Comparison of ENCODE assay signal across 18 cellular contexts in the genomic region with DNA sequence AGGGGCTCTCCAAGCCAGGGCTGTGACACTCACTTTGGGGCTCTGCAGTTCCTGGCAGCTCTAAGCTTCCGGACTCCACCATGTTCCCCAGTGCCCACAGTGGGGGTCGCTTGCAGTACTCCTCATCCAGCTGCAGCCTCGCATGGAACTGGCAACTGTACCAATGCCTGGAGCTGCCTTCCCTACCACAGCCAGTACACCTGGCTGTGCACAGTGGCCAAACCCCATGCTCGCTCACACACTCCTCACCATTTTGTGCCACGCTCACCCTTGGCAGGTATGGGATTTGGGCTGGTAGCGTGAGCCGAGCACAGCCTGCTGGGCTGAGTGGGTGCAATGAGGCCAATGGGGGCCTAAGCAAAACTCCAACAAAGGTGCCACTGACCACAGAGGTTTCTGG.
A peak's percentile ranks its signal among the peaks of the same experiment; 100 is the strongest.
DNase-seq lines count a peak whose midpoint lies in the region; ATAC-seq, FAIRE-seq and TF ChIP-seq lines count a peak whose summit lies in the region.
"Had no signal": no experiment of that assay in that cellular context is flagged by ENCODE, and none has a peak within 500 bp of the region (broad histone marks: within the 10 kb centered on the region; RNA-seq: fewer than 3 reads in every experiment).

No MANE protein-coding gene starts in this region.

- H3F3A ChIP-seq in neural progenitor cell (ENCODE audit: low read depth) (no peaks in the 10 kb centered on the region), smooth muscle cell (ENCODE audit: low read depth) (no peaks in the 10 kb centered on the region)

- TF ChIP-seq RAD21 in H1 (IDR thresholded peaks at IDR 0.05 in 1 of 2, conservative IDR thresholded peaks at IDR 0.05 in 1 of 2; ENCODE audit: low read depth in 2 of 2, low read length in 2 of 2): no peak

- CTCF ChIA-PET in H1 (lab: Charles Lee; ENCODE audit: partially characterized antibody): no interaction called here

- H4K20me1 ChIP-seq in H1 (replicated peaks in 1 of 2; ENCODE audit: control insufficient read depth in 1 of 2, insufficient read depth in 2 of 2, low read length in 2 of 2) (no peaks in the 10 kb centered on the region), neural progenitor cell (ENCODE audit: low read depth) (no peaks in the 10 kb centered on the region), smooth muscle cell (ENCODE audit: low read depth) (no peaks in the 10 kb centered on the region)
- H4K20me1 ChIP-seq: BLaER1 had no signal

- H3K18ac ChIP-seq in H1 (ENCODE audit: extremely low read depth, low read length) (no peak overlapping the region), trophoblast cell (ENCODE audit: low read length) (no peak overlapping the region)

- no peaks in the 10 kb centered on the region for H3K36me3 ChIP-seq in H1 (ENCODE audit: control insufficient read depth in 2 of 4, insufficient read depth in 4 of 4, low read length in 3 of 4)
- H3K36me3 ChIP-seq in trophoblast cell (ENCODE audit: control insufficient read depth in 1 of 2, insufficient read depth in 2 of 2, low read length in 2 of 2): no peaks in the 10 kb centered on the region
- H3K36me3 ChIP-seq in upper lobe of right lung: no peaks in the 10 kb centered on the region
- H3K36me3 ChIP-seq in neural progenitor cell: no peaks in the 10 kb centered on the region
- H3K36me3 ChIP-seq in smooth muscle cell (ENCODE audit: low read depth): no peaks in the 10 kb centered on the region
- H3K36me3 ChIP-seq: BLaER1 had no signal

- DNase-seq in cardiac septum (ENCODE audit: low spot score): peak; percentile 64
- no peak for DNase-seq in left cardiac atrium
- no peak for DNase-seq in H1 (ENCODE audit: low read depth in 1 of 2, low spot score in 2 of 2)
- DNase-seq in trophoblast cell: no peak
- no peak for DNase-seq in upper lobe of right lung
- no peak for DNase-seq in activated CD4-positive, alpha-beta T cell treated with anti-CD3 and anti-CD28 coated beads, Interleukin-2, amount 50 U/mL, for 48 hours
- DNase-seq in neural progenitor cell (ENCODE audit: low spot score): no peak
- DNase-seq in smooth muscle cell (lab: John Stamatoyannopoulos, UW; ENCODE audit: unreplicated experiment): no peak
- DNase-seq: Calu3; CD8-positive, alpha-beta T cell; DMS79 treated with DMSO at 0.1 percent for 48 hours; GF-D8; GM23248; HCEC 1CT had no signal

- intact Hi-C loops in cardiac septum (cut with DNase I): no loop called here
- intact Hi-C loops in left cardiac atrium (cut with DNase I): no loop called here
- intact Hi-C loops in upper lobe of right lung (cut with DNase I): no loop called here

- no peak overlapping the region for H3K27ac Mint-ChIP-seq in neural progenitor cell
- H3K27ac Mint-ChIP-seq: CD8-positive, alpha-beta T cell had no signal

- no peak overlapping the region for H4K12ac ChIP-seq in trophoblast cell (ENCODE audit: low read depth, low read length)

- no peak overlapping the region for H2BK20ac ChIP-seq in H1 (ENCODE audit: low read length)

- H3K27ac ChIP-seq in H1 (ENCODE audit: low read depth, low read length) (no peak overlapping the region), trophoblast cell (ENCODE audit: low read depth, low read length) (no peak overlapping the region), upper lobe of right lung (no peak overlapping the region), neural progenitor cell (no peak overlapping the region), smooth muscle cell (ENCODE audit: low read depth) (no peak overlapping the region)
- H3K27ac ChIP-seq: 22Rv1, A549, BLaER1, GM23248 had no signal

- H4K5ac ChIP-seq in H1 (ENCODE audit: insufficient read length, low read depth, low read length): no peak overlapping the region

- no peaks in the 10 kb centered on the region for H3K79me1 ChIP-seq in H1 (ENCODE audit: low read depth, low read length)
- no peaks in the 10 kb centered on the region for H3K79me1 ChIP-seq in trophoblast cell (ENCODE audit: low read length)

- no peak overlapping the region for H3K4me3 ChIP-seq in H1 (ENCODE audit: extremely low read depth in 1 of 4, insufficient read depth in 2 of 4, low read depth in 3 of 4, low read length in 4 of 4)
- peak overlapping the region; percentile 23 for H3K4me3 ChIP-seq in trophoblast cell (ENCODE audit: low read depth, low read length)
- no peak overlapping the region for H3K4me3 ChIP-seq in upper lobe of right lung
- H3K4me3 ChIP-seq in neural progenitor cell: no peak overlapping the region
- no peak overlapping the region for H3K4me3 ChIP-seq in smooth muscle cell
- H3K4me3 ChIP-seq: A549, BLaER1, GM23248 had no signal

- H4K8ac ChIP-seq in H1 (ENCODE audit: extremely low read depth, insufficient read depth, low read length) (no peak overlapping the region), trophoblast cell (ENCODE audit: low read depth, low read length) (no peak overlapping the region)

- H2BK12ac ChIP-seq in H1 (ENCODE audit: low read depth, low read length): no peak overlapping the region
- H2BK12ac ChIP-seq in trophoblast cell (ENCODE audit: low read length): no peak overlapping the region

- H3K9ac ChIP-seq in H1 (replicated peaks in 1 of 4; ENCODE audit: extremely low read depth in 1 of 4, low read depth in 3 of 4, low read length in 3 of 4) (no peak overlapping the region), trophoblast cell (ENCODE audit: low read length) (no peak overlapping the region), neural progenitor cell (no peak overlapping the region), smooth muscle cell (ENCODE audit: low read depth) (no peak overlapping the region)
- H3K9ac ChIP-seq: BLaER1, GM23248 had no signal

- no peaks in the 10 kb centered on the region for H3K4me1 Mint-ChIP-seq in neural progenitor cell

- FAIRE-seq in H1 (lab: Jason Lieb, UNC): no peak
- FAIRE-seq: A549, H54 had no signal

- TF ChIP-seq CTCF in H1 (IDR thresholded peaks at IDR 0.05; ENCODE audit: control extremely low read depth in 1 of 3, insufficient read depth in 1 of 3, low read depth in 1 of 3, low read length in 3 of 3) (no peak), upper lobe of right lung (IDR thresholded peaks at IDR 0.05) (no peak), neural progenitor cell (IDR thresholded peaks at IDR 0.05) (no peak), smooth muscle cell (IDR thresholded peaks at IDR 0.05; ENCODE audit: borderline replicate concordance, insufficient read depth, poor library complexity, severe bottlenecking) (no peak)

- H2BK15ac ChIP-seq in H1 (ENCODE audit: low read length): no peak overlapping the region

- H2BK120ac ChIP-seq in H1 (replicated peaks; ENCODE audit: low read depth, low read length) (no peak overlapping the region), trophoblast cell (ENCODE audit: insufficient read depth, low read length, poor library complexity) (no peak overlapping the region)

- H3K36me3 Mint-ChIP-seq in neural progenitor cell: no peaks in the 10 kb centered on the region
- H3K36me3 Mint-ChIP-seq: CD8-positive, alpha-beta T cell had no signal

- TF ChIP-seq POLR2A in H1 (IDR thresholded peaks at IDR 0.05; ENCODE audit: control extremely low read depth in 1 of 2, low read depth in 2 of 2, low read length in 2 of 2): no peak

- H3K79me2 ChIP-seq in H1 (ENCODE audit: control insufficient read depth in 1 of 2, insufficient read depth in 2 of 2, low read length in 2 of 2): no peaks in the 10 kb centered on the region
- H3K79me2 ChIP-seq in trophoblast cell (ENCODE audit: control insufficient read depth, insufficient read depth, low read length, poor library complexity): no peaks in the 10 kb centered on the region
- no peaks in the 10 kb centered on the region for H3K79me2 ChIP-seq in neural progenitor cell (ENCODE audit: low read depth)
- H3K79me2 ChIP-seq in smooth muscle cell (ENCODE audit: low read depth): no peaks in the 10 kb centered on the region

- no peak for TF ChIP-seq EP300 in H1 (IDR thresholded peaks at IDR 0.05; ENCODE audit: borderline replicate concordance in 1 of 2, low read depth in 2 of 2, low read length in 2 of 2)

- peaks cover 0 to 1% (median 0%) of the 10 kb centered on the region in 4 experiments; a peak in 1 of 7 replicates for H3K27me3 ChIP-seq in H1 (replicated peaks in 1 of 4; ENCODE audit: control insufficient read depth in 3 of 4, extremely low read depth in 1 of 4, insufficient read depth in 3 of 4, low read length in 3 of 4)
- no peaks in the 10 kb centered on the region for H3K27me3 ChIP-seq in trophoblast cell (ENCODE audit: insufficient read depth, low read length)
- H3K27me3 ChIP-seq in upper lobe of right lung: no peaks in the 10 kb centered on the region
- no peaks in the 10 kb centered on the region for H3K27me3 ChIP-seq in neural progenitor cell
- H3K27me3 ChIP-seq in smooth muscle cell (ENCODE audit: low read depth): no peaks in the 10 kb centered on the region
- H3K27me3 ChIP-seq: BLaER1 had no signal

- POLR2A ChIA-PET in H1 (lab: Charles Lee; ENCODE audit: partially characterized antibody): no interaction called here

- no peak overlapping the region for H2BK5ac ChIP-seq in H1 (ENCODE audit: low read depth, low read length)
- H2BK5ac ChIP-seq in trophoblast cell (ENCODE audit: low read depth, low read length, poor library complexity): no peak overlapping the region

- no peak overlapping the region for H3K4me3 Mint-ChIP-seq in neural progenitor cell
- H3K4me3 Mint-ChIP-seq: CD8-positive, alpha-beta T cell had no signal

- no peaks in the 10 kb centered on the region for H3K27me3 Mint-ChIP-seq in neural progenitor cell (ENCODE audit: insufficient read depth, low read depth)

- no peaks in the 10 kb centered on the region for H3K9me3 ChIP-seq in H1 (ENCODE audit: insufficient read depth in 2 of 2, low read depth in 1 of 2, low read length in 1 of 2)
- H3K9me3 ChIP-seq in trophoblast cell (ENCODE audit: insufficient read depth, low read depth, low read length): peaks cover 6% of the 10 kb centered on the region
- H3K9me3 ChIP-seq in upper lobe of right lung: no peaks in the 10 kb centered on the region
- H3K9me3 ChIP-seq in neural progenitor cell (ENCODE audit: low read depth): no peaks in the 10 kb centered on the region
- no peaks in the 10 kb centered on the region for H3K9me3 ChIP-seq in smooth muscle cell (replicated peaks; ENCODE audit: low read depth)
- H3K9me3 ChIP-seq: A549 had no signal

- WGBS in H1 (ENCODE audit: extremely low coverage in 1 of 2, insufficient coverage in 1 of 2, insufficient read length in 1 of 2, insufficient replicate concordance in 2 of 2, low coverage in 1 of 2, low lambda C conversion rate in 2 of 2, missing lambda C conversion rate in 1 of 2), 2 experiments: 98% methylated on average over 7 of the region's 7 CpGs; no CpG with 5 or more reads in 1 of the 2 experiments
- WGBS in trophoblast cell (ENCODE audit: extremely low coverage, insufficient coverage, insufficient read length): no CpG with 5 or more reads among the region's 7 CpGs
- 95% methylated on average over 7 of the region's 7 CpGs for WGBS in smooth muscle cell (ENCODE audit: low lambda C conversion rate)

- H2AFZ ChIP-seq in H1 (ENCODE audit: low read length): peak overlapping the region; percentile 44; the same call in 1 of the 2 replicates
- no peak overlapping the region for H2AFZ ChIP-seq in trophoblast cell (ENCODE audit: insufficient read depth, low read length, poor library complexity)
- no peak overlapping the region for H2AFZ ChIP-seq in neural progenitor cell (replicated peaks)
- no peak overlapping the region for H2AFZ ChIP-seq in smooth muscle cell (ENCODE audit: low read depth)
- H2AFZ ChIP-seq: GM23248 had no signal

- no peak overlapping the region for H3K56ac ChIP-seq in H1 (replicated peaks; ENCODE audit: insufficient read length, low read depth, low read length)

- H3K4ac ChIP-seq in H1 (replicated peaks; ENCODE audit: insufficient read length, low read depth, low read length) (no peak overlapping the region), trophoblast cell (ENCODE audit: low read depth, low read length) (no peak overlapping the region)

- peaks cover 3% of the 10 kb centered on the region; the same call in 1 of the 2 replicates for H3K23me2 ChIP-seq in H1 (ENCODE audit: low read depth, low read length)

- H3K14ac ChIP-seq in H1 (ENCODE audit: insufficient read length) (no peak overlapping the region), trophoblast cell (ENCODE audit: low read length) (no peak overlapping the region)

- H4K91ac ChIP-seq in H1 (replicated peaks; ENCODE audit: insufficient read length, low read length): no peak overlapping the region
- H4K91ac ChIP-seq in trophoblast cell (ENCODE audit: low read depth, low read length): no peak overlapping the region

- H3K9me3 Mint-ChIP-seq in neural progenitor cell: no peaks in the 10 kb centered on the region
- H3K9me3 Mint-ChIP-seq: CD8-positive, alpha-beta T cell had no signal

- no peak for ATAC-seq in left cardiac atrium
- ATAC-seq in upper lobe of right lung: peak; percentile 37
- ATAC-seq: A549; CD8-positive, alpha-beta T cell had no signal

- H3K4me1 ChIP-seq in H1 (replicated peaks in 1 of 4; ENCODE audit: control insufficient read depth in 3 of 4, insufficient read depth in 4 of 4, low read length in 3 of 4) (no peaks in the 10 kb centered on the region), trophoblast cell (ENCODE audit: control insufficient read depth in 1 of 2, insufficient read depth in 2 of 2, low read length in 2 of 2) (no peaks in the 10 kb centered on the region), upper lobe of right lung (no peaks in the 10 kb centered on the region), neural progenitor cell (no peaks in the 10 kb centered on the region), smooth muscle cell (ENCODE audit: low read depth) (no peaks in the 10 kb centered on the region)
- H3K4me1 ChIP-seq: A549, BLaER1 had no signal

- no peak overlapping the region for H3K4me2 ChIP-seq in H1 (ENCODE audit: insufficient read depth in 1 of 2, low read depth in 2 of 2, low read length in 2 of 2)
- H3K4me2 ChIP-seq in trophoblast cell (ENCODE audit: low read length): no peak overlapping the region
- H3K4me2 ChIP-seq in neural progenitor cell: no peak overlapping the region
- no peak overlapping the region for H3K4me2 ChIP-seq in smooth muscle cell
- H3K4me2 ChIP-seq: A549, BLaER1 had no signal

- no peak overlapping the region for H3K23ac ChIP-seq in H1 (ENCODE audit: insufficient read length)
- no peak overlapping the region for H3K23ac ChIP-seq in trophoblast cell (ENCODE audit: low read length)

- no peak overlapping the region for H2AK5ac ChIP-seq in H1 (ENCODE audit: low read depth, low read length)
- H2AK5ac ChIP-seq in trophoblast cell (ENCODE audit: low read length): no peak overlapping the region
